27 cellular contexts compared by ENCODE assay signal in the genomic region with DNA sequence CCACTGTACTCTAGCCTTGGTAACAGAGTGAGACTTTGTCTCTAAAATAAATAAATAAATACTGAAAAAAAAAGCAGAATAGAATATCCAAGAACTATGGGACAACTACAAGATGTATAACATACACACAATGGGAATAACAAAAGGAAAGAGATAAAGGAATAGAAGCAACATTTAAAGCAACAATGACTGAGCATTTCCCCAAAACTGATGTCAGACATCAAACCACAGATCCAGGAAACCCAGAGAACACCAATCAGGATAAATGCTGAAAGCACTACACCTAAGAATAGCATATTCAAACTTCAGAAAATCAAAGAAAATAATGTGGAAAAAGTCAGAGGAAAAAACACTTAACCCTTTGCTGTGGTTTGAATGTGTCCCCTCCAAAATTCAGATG.
DNase-seq lines count a peak whose midpoint lies in the region; TF ChIP-seq lines count a peak whose summit lies in the region.
"Had no signal": no experiment of that assay in that cellular context is flagged by ENCODE, and none has a peak within 500 bp of the region (broad histone marks: within the 10 kb centered on the region; RNA-seq: fewer than 3 reads in every experiment).

No MANE protein-coding gene starts in this region.

- no peaks in the 10 kb centered on the region for H3K4me1 ChIP-seq in HEK293 (ENCODE audit: control insufficient read depth, insufficient read depth, low read length)
- H3K4me1 ChIP-seq: A549, BE2C, BLaER1, Caco-2 had no signal

- no peaks in the 10 kb centered on the region for H3K36me3 ChIP-seq in HEK293 (ENCODE audit: control insufficient read depth in 2 of 2, insufficient read depth in 1 of 2, low read length in 2 of 2)
- H3K36me3 ChIP-seq: BE2C; BLaER1; BLaER1 treated with 17β-estradiol and CSF1 and Interleukin-3, amounts not matched to agents 10 nM and 100 nM had no signal

- no peak overlapping the region for H3K4me3 ChIP-seq in HEK293 (ENCODE audit: low read depth, low read length)
- H3K4me3 ChIP-seq: A549; BLaER1; BLaER1 treated with 17β-estradiol and CSF1 and Interleukin-3, amounts not matched to agents 10 nM and 100 nM had no signal

- POLR2A ChIA-PET in HEK293 (lab: Yijun Ruan, JAX), result no interaction called here

- no peak for DNase-seq in T-helper 2 cell
- DNase-seq: 8988T; ACHN; AML-193; BE2C; C1 segment of cervical spinal cord; Caco-2; Calu3; CD4-positive, alpha-beta memory T cell; CD4-positive, alpha-beta T cell; CD4-positive, CD25-positive, alpha-beta regulatory T cell; CD8-positive, alpha-beta memory T cell; CD8-positive, alpha-beta T cell; COR-L47; DMS 273 treated with DMSO at 0.1 percent for 48 hours; DMS153; DMS53; DMS79; DMS79 treated with DMSO at 0.1 percent for 48 hours; DND-41; EL had no signal

- CTCF ChIA-PET in HEK293 (lab: Yijun Ruan, JAX), result no interaction called here

- no peaks in the 10 kb centered on the region for H3K9me3 ChIP-seq in HEK293 (ENCODE audit: control insufficient read depth, insufficient read depth, low read depth, low read length)
- H3K9me3 ChIP-seq: A549, BE2C, BLaER1, Caco-2 had no signal

- TF ChIP-seq CTCF in HEK293 (tag by site-specific recombination; IDR thresholded peaks at IDR 0.05), result no peak

- no peak overlapping the region for H3K27ac ChIP-seq in HEK293 (ENCODE audit: extremely low read depth, low read depth, low read length)
- H3K27ac ChIP-seq: 22Rv1; A549; BLaER1; BLaER1 treated with 17β-estradiol and CSF1 and Interleukin-3, amounts not matched to agents 10 nM and 100 nM; C4-2B had no signal

TF ChIP-seq in HEK293, 187 proteins besides CTCF, POLR2A, EP300 and RAD21:
- TF ChIP-seq ZNF223 (tag by site-specific recombination; IDR thresholded peaks at IDR 0.05), result no peak
- no peak for TF ChIP-seq IKZF3 (tag by site-specific recombination; IDR thresholded peaks at IDR 0.05)
- TF ChIP-seq ZNF513 (tag by site-specific recombination; IDR thresholded peaks at IDR 0.05), result no peak
- no peak for TF ChIP-seq GLIS2 (tag by site-specific recombination; IDR thresholded peaks at IDR 0.05)
- no peak for TF ChIP-seq ZNF747 (tag by site-specific recombination; IDR thresholded peaks at IDR 0.05)
- TF ChIP-seq ZNF266 (tag by site-specific recombination; IDR thresholded peaks at IDR 0.05; ENCODE audit: low read depth), result no peak
- peak; percentile 92 for TF ChIP-seq ZNF558 (tag by site-specific recombination; IDR thresholded peaks at IDR 0.05)
- TF ChIP-seq ZBTB1 (tag by site-specific recombination; IDR thresholded peaks at IDR 0.05), result no peak
TF ChIP-seq in HEK293: peak in this region for 1.
